ENCODE assay signal across 13 cellular contexts in genomic region chr21:35044128-35044527, GRCh38. TPM values are rescaled to one million over a fixed set of nuclear protein-coding genes. Genes with fewer than 3 reads are reported as not detected.
DNase-seq lines count a peak whose midpoint lies in the region; ATAC-seq, FAIRE-seq and TF ChIP-seq lines count a peak whose summit lies in the region.
"Had no signal": no experiment of that assay in that cellular context is flagged by ENCODE, and none has a peak within 500 bp of the region (broad histone marks: within the 10 kb centered on the region; RNA-seq: fewer than 3 reads in every experiment).

No MANE protein-coding gene starts in this region.

- H3K4me1 ChIP-seq in BLaER1 = peaks cover 65% of the 10 kb centered on the region
- H3K4me1 ChIP-seq in naive thymus-derived CD4-positive, alpha-beta T cell (ENCODE audit: control insufficient read depth in 2 of 2, insufficient read depth in 2 of 2, low read length in 2 of 2) = peaks cover 55 to 65% of the 10 kb centered on the region in 2 donors
- H3K4me1 ChIP-seq: SJCRH30 had no signal

- H3K9ac ChIP-seq in BLaER1 = peak overlapping the region; percentile 96

- peaks cover 76% of the 10 kb centered on the region for H3K36me3 ChIP-seq in BLaER1
- H3K36me3 ChIP-seq in naive thymus-derived CD4-positive, alpha-beta T cell (ENCODE audit: control insufficient read depth in 2 of 3, insufficient read depth in 3 of 3, low read length in 3 of 3) = peaks cover 0 to 8% (median 0%) of the 10 kb centered on the region in 3 experiments
- H3K36me3 ChIP-seq: brain microvascular endothelial cell had no signal

- POLR2A ChIA-PET in naive thymus-derived CD4-positive, alpha-beta T cell (lab: Charles Lee) = interaction anchor here (0.6 to 5.7 kb wide), 12 partner anchors 12 to 183 kb away, joined by 3 to 46 read pairs (median 6); no protein-coding TSS in a partner anchor

- H3K27ac ChIP-seq in BLaER1 = peak overlapping the region; percentile 93
- H3K27ac ChIP-seq in naive thymus-derived CD4-positive, alpha-beta T cell (ENCODE audit: low read depth, low read length) = peak overlapping the region; percentile 77
- H3K27ac ChIP-seq: brain microvascular endothelial cell, SJCRH30 had no signal

- H3K27ac Mint-ChIP-seq in activated naive CD8-positive, alpha-beta T cell = peak overlapping the region; percentile 98
- H3K27ac Mint-ChIP-seq in naive thymus-derived CD4-positive, alpha-beta T cell = peak overlapping the region; percentile 93 to 100 (median 98)

- no peaks in the 10 kb centered on the region for H3K27me3 Mint-ChIP-seq in activated naive CD8-positive, alpha-beta T cell
- peaks cover 0 to 2% (median 0%) of the 10 kb centered on the region in 5 donors for H3K27me3 Mint-ChIP-seq in naive thymus-derived CD4-positive, alpha-beta T cell

- intact Hi-C loops in naive thymus-derived CD4-positive, alpha-beta T cell (cut with micrococcal nuclease) = no loop called here

- CTCF ChIA-PET in naive thymus-derived CD4-positive, alpha-beta T cell (lab: Charles Lee) = interaction anchor here (1.1 to 1.3 kb wide), 3 partner anchors 10 to 108 kb away, joined by 3 read pairs; no protein-coding TSS in a partner anchor

- ATAC-seq in naive thymus-derived CD4-positive, alpha-beta T cell = no peak
- no peak for ATAC-seq in GM21526 (IDR thresholded peaks at IDR 0.05; ENCODE audit: low FRiP score, unreplicated experiment)
- no peak for ATAC-seq in HG03469 (IDR thresholded peaks at IDR 0.05; ENCODE audit: unreplicated experiment)
- ATAC-seq: HCT116 had no signal

- peak overlapping the region; percentile 88 for H3K4me3 ChIP-seq in BLaER1
- peak overlapping the region; percentile 76 for H3K4me3 ChIP-seq in naive thymus-derived CD4-positive, alpha-beta T cell (ENCODE audit: low read length)
- H3K4me3 ChIP-seq: SJCRH30 had no signal

- FAIRE-seq in GM12891 (lab: Jason Lieb, UNC) = no peak

- no peaks in the 10 kb centered on the region for H3K27me3 ChIP-seq in BLaER1
- no peaks in the 10 kb centered on the region for H3K27me3 ChIP-seq in naive thymus-derived CD4-positive, alpha-beta T cell (ENCODE audit: control insufficient read depth in 2 of 2, insufficient read depth in 2 of 2, low read length in 2 of 2)
- H3K27me3 ChIP-seq: brain microvascular endothelial cell, SJCRH30 had no signal

- DNase-seq in GM12891 (ENCODE audit: insufficient read length, low spot score) = no peak
- no peak for DNase-seq in naive thymus-derived CD4-positive, alpha-beta T cell
- DNase-seq in ecto neural progenitor cell (ENCODE audit: low spot score) = no peak
- DNase-seq in activated gamma-delta T cell (lab: John Stamatoyannopoulos, UW) = no peak
- DNase-seq: brain microvascular endothelial cell, foreskin melanocyte, NCI-H2107, SJCRH30 had no signal

- H3K36me3 Mint-ChIP-seq in activated naive CD8-positive, alpha-beta T cell = peaks cover 28% of the 10 kb centered on the region
- H3K36me3 Mint-ChIP-seq in naive thymus-derived CD4-positive, alpha-beta T cell = peaks cover 6 to 61% (median 35%) of the 10 kb centered on the region in 5 donors

- H3K4me1 Mint-ChIP-seq in activated naive CD8-positive, alpha-beta T cell (ENCODE audit: low read depth) = peaks cover 92% of the 10 kb centered on the region
- peaks cover 43 to 86% (median 69%) of the 10 kb centered on the region in 7 donors for H3K4me1 Mint-ChIP-seq in naive thymus-derived CD4-positive, alpha-beta T cell

- H3K9me3 ChIP-seq in BLaER1 = no peaks in the 10 kb centered on the region
- H3K9me3 ChIP-seq in naive thymus-derived CD4-positive, alpha-beta T cell (ENCODE audit: control insufficient read depth in 2 of 3, low read length in 3 of 3) = no peaks in the 10 kb centered on the region
- H3K9me3 ChIP-seq: SJCRH30 had no signal

- H3K4me2 ChIP-seq in BLaER1 = peak overlapping the region; percentile 95

- no peaks in the 10 kb centered on the region for H3K9me3 Mint-ChIP-seq in activated naive CD8-positive, alpha-beta T cell (ENCODE audit: low read depth)
- H3K9me3 Mint-ChIP-seq in naive thymus-derived CD4-positive, alpha-beta T cell = peaks cover 0 to 12% (median 0%) of the 10 kb centered on the region in 11 donors

- 0 out of 2 replicates have a peak, but pooled peaks have one; percentile 19 for TF ChIP-seq POLR2A in GM12891 (IDR thresholded peaks at IDR 0.05; ENCODE audit: low read depth, low read length)

- H4K20me1 ChIP-seq in BLaER1 = peaks cover 64% of the 10 kb centered on the region

- peak overlapping the region; percentile 93 for H3K4me3 Mint-ChIP-seq in activated naive CD8-positive, alpha-beta T cell
- H3K4me3 Mint-ChIP-seq in naive thymus-derived CD4-positive, alpha-beta T cell = peak overlapping the region; percentile 79 to 99 (median 97)

TF ChIP-seq in GM12891, 5 proteins besides CTCF, POLR2A, EP300 and RAD21:
- TF ChIP-seq POLR2AphosphoS5 (IDR thresholded peaks at IDR 0.05; ENCODE audit: low read depth, low read length) (no peak), TAF1 (IDR thresholded peaks at IDR 0.05; ENCODE audit: low read depth, low read length) (no peak), POU2F2 (IDR thresholded peaks at IDR 0.05; ENCODE audit: low read depth, low read length) (no peak), PAX5 (IDR thresholded peaks at IDR 0.05; ENCODE audit: insufficient read depth, low read length, severe bottlenecking) (no peak), SPI1 (IDR thresholded peaks at IDR 0.05; ENCODE audit: low read depth, low read length) (no peak)

RNA-seq across cellular contexts. Expression of gene RUNX1, which starts 5.0 kb away (rescaled TPM):
- polyA plus RNA-seq in GM12891 (2012; ENCODE audit: low read depth, missing spikeins) = 16.1 TPM
- total RNA-seq in naive thymus-derived CD4-positive, alpha-beta T cell = 100 to 1,000 TPM in 1 of 5 experiments, 10 to 100 TPM in 4; 55.3 to 154 (median 98.5) TPM
- polyA plus RNA-seq in naive thymus-derived CD4-positive, alpha-beta T cell = 10 to 100 TPM; 27.9 to 42.8 TPM
